Comparison of ENCODE assay signal across 15 cellular contexts in the genomic region with DNA sequence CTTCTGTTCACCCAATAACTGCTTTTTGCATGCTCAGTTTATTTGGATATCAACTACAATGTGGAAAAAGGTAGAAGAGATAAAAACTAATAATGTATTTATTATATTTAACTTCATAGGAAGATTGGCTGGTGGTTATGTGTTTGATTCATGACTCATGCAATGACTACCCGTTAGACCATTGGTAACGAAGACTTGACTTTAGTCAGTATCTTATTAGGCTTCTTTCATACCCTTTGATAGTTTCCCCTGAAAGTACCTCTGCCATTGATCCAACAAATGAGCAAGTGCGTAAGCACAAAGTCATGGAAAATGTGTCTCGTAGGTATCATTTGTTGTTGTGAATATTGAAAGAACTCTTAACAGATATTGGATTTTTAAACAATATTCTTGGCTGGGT.
DNase-seq lines count a peak whose midpoint lies in the region; ATAC-seq and TF ChIP-seq lines count a peak whose summit lies in the region.
"Had no signal": no experiment of that assay in that cellular context is flagged by ENCODE, and none has a peak within 500 bp of the region (broad histone marks: within the 10 kb centered on the region; RNA-seq: fewer than 3 reads in every experiment).

No MANE protein-coding gene starts in this region.

- H3K4me3 Mint-ChIP-seq in activated CD8-positive, alpha-beta T cell treated with anti-CD3 and anti-CD28 coated beads for 36 hours: no peak overlapping the region
- no peak overlapping the region for H3K4me3 Mint-ChIP-seq in activated CD8-positive, alpha-beta T cell treated with anti-CD3 and anti-CD28 coated beads, Interleukin-2, amount 10 ng/mL, durations not matched to agents 7 days and 5 days
- H3K4me3 Mint-ChIP-seq in activated T-helper 17 cell treated with anti-CD3 and anti-CD28 coated beads, Interleukin-2, amount 50 U/mL, for 72 hours: no peak overlapping the region
- no peak overlapping the region for H3K4me3 Mint-ChIP-seq in nephron progenitor cell
- no peak overlapping the region for H3K4me3 Mint-ChIP-seq in CD4-positive, alpha-beta memory T cell
- H3K4me3 Mint-ChIP-seq: CD8-positive, alpha-beta T cell had no signal

- H3K27ac ChIP-seq in caudate nucleus (ENCODE audit: low read depth, low read length) (peak overlapping the region; percentile 82), temporal lobe (ENCODE audit: low read depth, low read length) (peak overlapping the region; percentile 17)
- no peak overlapping the region for H3K27ac ChIP-seq in CD4-positive, alpha-beta memory T cell (ENCODE audit: low read depth, low read length)
- H3K27ac ChIP-seq: GM23248 had no signal

- no peak for TF ChIP-seq CTCF in activated CD8-positive, alpha-beta T cell treated with anti-CD3 and anti-CD28 coated beads for 36 hours (IDR thresholded peaks at IDR 0.05)
- no peak for TF ChIP-seq CTCF in nephron progenitor cell (IDR thresholded peaks at IDR 0.05)

- DNase-seq in activated CD8-positive, alpha-beta T cell treated with anti-CD3 and anti-CD28 coated beads for 36 hours: no peak
- no peak for DNase-seq in activated CD8-positive, alpha-beta T cell treated with anti-CD3 and anti-CD28 coated beads, Interleukin-2, amount 10 ng/mL, durations not matched to agents 7 days and 5 days
- DNase-seq in caudate nucleus (lab: John Stamatoyannopoulos, UW) (no peak), nephron progenitor cell (no peak)
- no peak for DNase-seq in CD4-positive, alpha-beta memory T cell
- DNase-seq: C1 segment of cervical spinal cord; Caco-2; CD8-positive, alpha-beta T cell; DMS153; DND-41; GM23248; H7; HCEC 1CT had no signal

- peaks cover 11% of the 10 kb centered on the region for H3K27me3 Mint-ChIP-seq in activated CD8-positive, alpha-beta T cell treated with anti-CD3 and anti-CD28 coated beads for 36 hours
- H3K27me3 Mint-ChIP-seq in activated CD8-positive, alpha-beta T cell treated with anti-CD3 and anti-CD28 coated beads, Interleukin-2, amount 10 ng/mL, durations not matched to agents 7 days and 5 days (ENCODE audit: low read depth): peaks cover 14% of the 10 kb centered on the region
- no peaks in the 10 kb centered on the region for H3K27me3 Mint-ChIP-seq in activated T-helper 17 cell treated with anti-CD3 and anti-CD28 coated beads, Interleukin-2, amount 50 U/mL, for 72 hours
- H3K27me3 Mint-ChIP-seq in nephron progenitor cell (ENCODE audit: low read depth, poor library complexity): peaks cover 3% of the 10 kb centered on the region
- peaks cover 0 to 3% of the 10 kb centered on the region in 2 donors for H3K27me3 Mint-ChIP-seq in CD4-positive, alpha-beta memory T cell

- no peaks in the 10 kb centered on the region for H3K4me1 Mint-ChIP-seq in activated CD8-positive, alpha-beta T cell treated with anti-CD3 and anti-CD28 coated beads for 36 hours (ENCODE audit: low read depth)
- H3K4me1 Mint-ChIP-seq in activated CD8-positive, alpha-beta T cell treated with anti-CD3 and anti-CD28 coated beads, Interleukin-2, amount 10 ng/mL, durations not matched to agents 7 days and 5 days (ENCODE audit: low read depth): no peaks in the 10 kb centered on the region
- H3K4me1 Mint-ChIP-seq in activated T-helper 17 cell treated with anti-CD3 and anti-CD28 coated beads, Interleukin-2, amount 50 U/mL, for 72 hours: no peaks in the 10 kb centered on the region
- H3K4me1 Mint-ChIP-seq in nephron progenitor cell: no peaks in the 10 kb centered on the region
- peaks cover 0 to 3% (median 0%) of the 10 kb centered on the region in 4 donors for H3K4me1 Mint-ChIP-seq in CD4-positive, alpha-beta memory T cell

- H3K9me3 ChIP-seq in CD4-positive, alpha-beta memory T cell (ENCODE audit: control insufficient read depth in 1 of 2, low read length in 2 of 2): no peaks in the 10 kb centered on the region
- H3K9me3 ChIP-seq: Caco-2 had no signal

- ATAC-seq in activated CD8-positive, alpha-beta T cell treated with anti-CD3 and anti-CD28 coated beads for 36 hours: peak; percentile 27
- ATAC-seq in activated CD8-positive, alpha-beta T cell treated with anti-CD3 and anti-CD28 coated beads, Interleukin-2, amount 10 ng/mL, durations not matched to agents 7 days and 5 days: no peak
- ATAC-seq in activated T-helper 17 cell treated with anti-CD3 and anti-CD28 coated beads, Interleukin-2, amount 50 U/mL, for 72 hours (replicated peaks): peak; percentile 56
- ATAC-seq: CD8-positive, alpha-beta T cell had no signal

- no peak overlapping the region for H3K4me3 ChIP-seq in CD4-positive, alpha-beta memory T cell (ENCODE audit: low read length in 2 of 2)
- H3K4me3 ChIP-seq: GM23248 had no signal

- no peaks in the 10 kb centered on the region for H3K27me3 ChIP-seq in CD4-positive, alpha-beta memory T cell (ENCODE audit: insufficient read depth, low read length)

- H3K27ac Mint-ChIP-seq in activated CD8-positive, alpha-beta T cell treated with anti-CD3 and anti-CD28 coated beads for 36 hours: no peak overlapping the region
- H3K27ac Mint-ChIP-seq in activated CD8-positive, alpha-beta T cell treated with anti-CD3 and anti-CD28 coated beads, Interleukin-2, amount 10 ng/mL, durations not matched to agents 7 days and 5 days: no peak overlapping the region
- H3K27ac Mint-ChIP-seq in activated T-helper 17 cell treated with anti-CD3 and anti-CD28 coated beads, Interleukin-2, amount 50 U/mL, for 72 hours: no peak overlapping the region
- H3K27ac Mint-ChIP-seq in nephron progenitor cell: no peak overlapping the region
- no peak overlapping the region for H3K27ac Mint-ChIP-seq in CD4-positive, alpha-beta memory T cell
- H3K27ac Mint-ChIP-seq: CD8-positive, alpha-beta T cell had no signal

- no peaks in the 10 kb centered on the region for H3K36me3 ChIP-seq in CD4-positive, alpha-beta memory T cell (ENCODE audit: insufficient read depth, low read length)

- intact Hi-C loops in activated CD8-positive, alpha-beta T cell treated with anti-CD3 and anti-CD28 coated beads for 36 hours (cut with micrococcal nuclease): no loop called here
- intact Hi-C loops in CD4-positive, alpha-beta memory T cell (cut with micrococcal nuclease): no loop called here

- no peaks in the 10 kb centered on the region for H3K4me1 ChIP-seq in CD4-positive, alpha-beta memory T cell (ENCODE audit: insufficient read depth, low read length)
- H3K4me1 ChIP-seq: Caco-2 had no signal

- no peaks in the 10 kb centered on the region for H3K9me3 Mint-ChIP-seq in activated CD8-positive, alpha-beta T cell treated with anti-CD3 and anti-CD28 coated beads for 36 hours
- no peaks in the 10 kb centered on the region for H3K9me3 Mint-ChIP-seq in activated CD8-positive, alpha-beta T cell treated with anti-CD3 and anti-CD28 coated beads, Interleukin-2, amount 10 ng/mL, durations not matched to agents 7 days and 5 days (ENCODE audit: insufficient read depth)
- H3K9me3 Mint-ChIP-seq in activated T-helper 17 cell treated with anti-CD3 and anti-CD28 coated beads, Interleukin-2, amount 50 U/mL, for 72 hours: no peaks in the 10 kb centered on the region
- no peaks in the 10 kb centered on the region for H3K9me3 Mint-ChIP-seq in nephron progenitor cell
- H3K9me3 Mint-ChIP-seq in CD4-positive, alpha-beta memory T cell: peaks cover 0 to 4% (median 0%) of the 10 kb centered on the region in 8 donors
- H3K9me3 Mint-ChIP-seq: CD8-positive, alpha-beta T cell had no signal

- POLR2A ChIA-PET in activated CD8-positive, alpha-beta T cell treated with anti-CD3 and anti-CD28 coated beads for 36 hours (lab: Charles Lee): no interaction called here
- POLR2A ChIA-PET in activated CD8-positive, alpha-beta T cell treated with anti-CD3 and anti-CD28 coated beads, Interleukin-2, amount 10 ng/mL, durations not matched to agents 7 days and 5 days (lab: Charles Lee): no interaction called here
- POLR2A ChIA-PET in CD4-positive, alpha-beta memory T cell (lab: Charles Lee; ENCODE audit: partially characterized antibody): no interaction called here

- CTCF ChIA-PET in activated CD8-positive, alpha-beta T cell treated with anti-CD3 and anti-CD28 coated beads for 36 hours (lab: Charles Lee): no interaction called here
- CTCF ChIA-PET in activated CD8-positive, alpha-beta T cell treated with anti-CD3 and anti-CD28 coated beads, Interleukin-2, amount 10 ng/mL, durations not matched to agents 7 days and 5 days (lab: Charles Lee): no interaction called here
- CTCF ChIA-PET in CD4-positive, alpha-beta memory T cell (lab: Charles Lee; ENCODE audit: partially characterized antibody): interaction anchor here (1.3 to 1.4 kb wide), 2 partner anchors 18 to 778 kb away, joined by 3 to 4 read pairs; no protein-coding TSS in a partner anchor

- H3K36me3 Mint-ChIP-seq in activated CD8-positive, alpha-beta T cell treated with anti-CD3 and anti-CD28 coated beads for 36 hours (ENCODE audit: low read depth): no peaks in the 10 kb centered on the region
- H3K36me3 Mint-ChIP-seq in activated CD8-positive, alpha-beta T cell treated with anti-CD3 and anti-CD28 coated beads, Interleukin-2, amount 10 ng/mL, durations not matched to agents 7 days and 5 days (ENCODE audit: low read depth): no peaks in the 10 kb centered on the region
- H3K36me3 Mint-ChIP-seq in activated T-helper 17 cell treated with anti-CD3 and anti-CD28 coated beads, Interleukin-2, amount 50 U/mL, for 72 hours (ENCODE audit: low read depth): no peaks in the 10 kb centered on the region
- no peaks in the 10 kb centered on the region for H3K36me3 Mint-ChIP-seq in nephron progenitor cell (ENCODE audit: low read depth)
- no peaks in the 10 kb centered on the region for H3K36me3 Mint-ChIP-seq in CD4-positive, alpha-beta memory T cell
- H3K36me3 Mint-ChIP-seq: CD8-positive, alpha-beta T cell had no signal
